13 cellular contexts compared by ENCODE assay signal in genomic region chr20:58995461-58996225, GRCh38. TPM values are rescaled to one million over a fixed set of nuclear protein-coding genes. Genes with fewer than 3 reads are reported as not detected.
A peak's percentile ranks its signal among the peaks of the same experiment; 100 is the strongest.
DNase-seq lines count a peak whose midpoint lies in the region; ATAC-seq, FAIRE-seq and TF ChIP-seq lines count a peak whose summit lies in the region.
"Had no signal": no experiment of that assay in that cellular context is flagged by ENCODE, and none has a peak within 500 bp of the region (broad histone marks: within the 10 kb centered on the region; RNA-seq: fewer than 3 reads in every experiment).

No MANE protein-coding gene starts in this region.

- H3K27me3 Mint-ChIP-seq in CD14-positive monocyte (ENCODE audit: low read depth in 3 of 3) (peaks cover 0 to 4% (median 0%) of the 10 kb centered on the region in 3 donors), astrocyte (ENCODE audit: low read depth, unreplicated experiment) (no peaks in the 10 kb centered on the region)
- H3K27me3 Mint-ChIP-seq in activated CD8-positive, alpha-beta memory T cell treated with anti-CD3 and anti-CD28 coated beads, Interleukin-2, amount 10 ng/mL, durations not matched to agents 7 days and 5 days, result no peaks in the 10 kb centered on the region

- H2AFZ ChIP-seq in astrocyte (ENCODE audit: low read depth, low read length), result no peak overlapping the region

- ATAC-seq in right lobe of liver (peak; percentile 69 to 80 (median 73)), HG03039 (IDR thresholded peaks at IDR 0.05; ENCODE audit: unreplicated experiment) (no peak), HG03520 (IDR thresholded peaks at IDR 0.05; ENCODE audit: unreplicated experiment) (no peak)
- no peak for ATAC-seq in activated CD8-positive, alpha-beta memory T cell treated with anti-CD3 and anti-CD28 coated beads, Interleukin-2, amount 10 ng/mL, durations not matched to agents 7 days and 5 days

- peaks cover 3% of the 10 kb centered on the region for H4K20me1 ChIP-seq in astrocyte (ENCODE audit: insufficient read depth, low read length)

- H3K36me3 Mint-ChIP-seq in CD14-positive monocyte (peaks cover 82 to 95% of the 10 kb centered on the region in 2 donors), astrocyte (ENCODE audit: low read depth, unreplicated experiment) (peaks cover 18% of the 10 kb centered on the region)
- peaks cover 44% of the 10 kb centered on the region for H3K36me3 Mint-ChIP-seq in activated CD8-positive, alpha-beta memory T cell treated with anti-CD3 and anti-CD28 coated beads, Interleukin-2, amount 10 ng/mL, durations not matched to agents 7 days and 5 days

- no peaks in the 10 kb centered on the region for H3K79me2 ChIP-seq in astrocyte (ENCODE audit: insufficient read depth, low read length)

- peak; percentile 25 for DNase-seq in CD14-positive monocyte (ENCODE audit: low spot score)
- DNase-seq in astrocyte (ENCODE audit: low read depth), result no peak
- DNase-seq in right lobe of liver, result no peak
- no peak for DNase-seq in foreskin melanocyte
- no peak for DNase-seq in activated CD8-positive, alpha-beta memory T cell treated with anti-CD3 and anti-CD28 coated beads, Interleukin-2, amount 10 ng/mL, durations not matched to agents 7 days and 5 days
- DNase-seq: NCI-H2081 had no signal

- H3K4me3 ChIP-seq in astrocyte (ENCODE audit: insufficient read depth, low read depth, low read length) (no peak overlapping the region), right lobe of liver (no peak overlapping the region)
- H3K4me3 ChIP-seq: HAP-1 had no signal

- H3K4me1 Mint-ChIP-seq in CD14-positive monocyte (peaks cover 7% of the 10 kb centered on the region), astrocyte (ENCODE audit: low read depth, unreplicated experiment) (peaks cover 5% of the 10 kb centered on the region)
- peaks cover 5% of the 10 kb centered on the region for H3K4me1 Mint-ChIP-seq in activated CD8-positive, alpha-beta memory T cell treated with anti-CD3 and anti-CD28 coated beads, Interleukin-2, amount 10 ng/mL, durations not matched to agents 7 days and 5 days

- H3K4me3 Mint-ChIP-seq in CD14-positive monocyte (no peak overlapping the region), astrocyte (ENCODE audit: unreplicated experiment) (no peak overlapping the region)
- H3K4me3 Mint-ChIP-seq in activated CD8-positive, alpha-beta memory T cell treated with anti-CD3 and anti-CD28 coated beads, Interleukin-2, amount 10 ng/mL, durations not matched to agents 7 days and 5 days, result no peak overlapping the region

- H3K4me1 ChIP-seq in astrocyte (ENCODE audit: insufficient read depth, low read length) (no peaks in the 10 kb centered on the region), right lobe of liver (peaks cover 0 to 51% (median 15%) of the 10 kb centered on the region in 4 donors)
- H3K4me1 ChIP-seq: HAP-1 had no signal

- TF ChIP-seq POLR2A in GM19193 (IDR thresholded peaks at IDR 0.05; ENCODE audit: extremely low read depth, insufficient read depth, insufficient read length) (peak; percentile 13), right lobe of liver (IDR thresholded peaks at IDR 0.05) (no peak)

- CTCF ChIA-PET in activated CD8-positive, alpha-beta memory T cell treated with anti-CD3 and anti-CD28 coated beads, Interleukin-2, amount 10 ng/mL, durations not matched to agents 7 days and 5 days (lab: Charles Lee), result no interaction called here

- H3K27ac Mint-ChIP-seq in CD14-positive monocyte, result peak overlapping the region in 6 of 7 donors; percentile 60 to 85 (median 76)
- H3K27ac Mint-ChIP-seq in astrocyte (ENCODE audit: unreplicated experiment), result peak overlapping the region; percentile 48
- H3K27ac Mint-ChIP-seq in activated CD8-positive, alpha-beta memory T cell treated with anti-CD3 and anti-CD28 coated beads, Interleukin-2, amount 10 ng/mL, durations not matched to agents 7 days and 5 days, result no peak overlapping the region

- peaks cover 56% of the 10 kb centered on the region for H3K36me3 ChIP-seq in astrocyte (ENCODE audit: insufficient read depth, low read length)
- peaks cover 0 to 76% (median 23%) of the 10 kb centered on the region in 4 donors for H3K36me3 ChIP-seq in right lobe of liver

- intact Hi-C loops in CD14-positive monocyte (cut with micrococcal nuclease) (no loop called here), right lobe of liver (cut with DNase I) (no loop called here)

- TF ChIP-seq CTCF in CD14-positive monocyte (IDR thresholded peaks at IDR 0.05), result no peak
- no peak for TF ChIP-seq CTCF in astrocyte (IDR thresholded peaks at IDR 0.05; ENCODE audit: insufficient read depth, low read depth, low read length)
- no peak for TF ChIP-seq CTCF in right lobe of liver (IDR thresholded peaks at IDR 0.05)

- H3K27me3 ChIP-seq in astrocyte (ENCODE audit: insufficient read depth, low read length) (no peaks in the 10 kb centered on the region), right lobe of liver (no peaks in the 10 kb centered on the region)

- no peak overlapping the region for H3K9ac ChIP-seq in astrocyte (ENCODE audit: low read length)
- H3K9ac ChIP-seq: KMS-11 had no signal

- H3K9me3 Mint-ChIP-seq in CD14-positive monocyte, result no peaks in the 10 kb centered on the region
- no peaks in the 10 kb centered on the region for H3K9me3 Mint-ChIP-seq in astrocyte (ENCODE audit: unreplicated experiment)
- no peaks in the 10 kb centered on the region for H3K9me3 Mint-ChIP-seq in activated CD8-positive, alpha-beta memory T cell treated with anti-CD3 and anti-CD28 coated beads, Interleukin-2, amount 10 ng/mL, durations not matched to agents 7 days and 5 days (ENCODE audit: low read depth)

- WGBS in right lobe of liver (ENCODE audit: insufficient coverage, low coverage, low lambda C conversion rate, missing lambda C conversion rate), result 42% methylated on average over 15 of the region's 18 CpGs

- H3K9me3 ChIP-seq in astrocyte (ENCODE audit: insufficient read depth, low read depth, low read length) (no peaks in the 10 kb centered on the region), right lobe of liver (no peaks in the 10 kb centered on the region)
- H3K9me3 ChIP-seq: HAP-1 had no signal

- H3K4me2 ChIP-seq in astrocyte (ENCODE audit: low read length), result no peak overlapping the region
- H3K4me2 ChIP-seq: KMS-11 had no signal

- H3K27ac ChIP-seq in astrocyte (ENCODE audit: low read depth, low read length) (no peak overlapping the region), right lobe of liver (peak overlapping the region; percentile 71 to 89 (median 87))

- FAIRE-seq in astrocyte (lab: Jason Lieb, UNC), result no peak

RNA-seq across cellular contexts. Expression of gene CTSZ, which starts 11.4 kb away (rescaled TPM):
- polyA plus RNA-seq in CD14-positive monocyte, result 10 to 100 TPM; 62.6 to 86.4 TPM
- total RNA-seq in astrocyte (112 and 126 TPM in 2 replicates), right lobe of liver (100 to 1,000 TPM; 198 to 296 (median 222) TPM)
- total RNA-seq in activated CD8-positive, alpha-beta memory T cell treated with anti-CD3 and anti-CD28 coated beads, Interleukin-2, amount 10 ng/mL, durations not matched to agents 7 days and 5 days, result 10 to 100 TPM; 39.6 to 48.0 TPM

RNA-seq across cellular contexts. Expression of gene NELFCD, which starts 14.6 kb away (rescaled TPM):
- 10 to 100 TPM; 49.0 to 50.1 TPM for polyA plus RNA-seq in CD14-positive monocyte
- total RNA-seq in astrocyte, result 56.7 and 70.4 TPM in 2 replicates
- 10 to 100 TPM; 31.1 to 41.4 (median 36.5) TPM for total RNA-seq in right lobe of liver
- 10 to 100 TPM; 71.2 to 86.2 TPM for total RNA-seq in activated CD8-positive, alpha-beta memory T cell treated with anti-CD3 and anti-CD28 coated beads, Interleukin-2, amount 10 ng/mL, durations not matched to agents 7 days and 5 days

RNA-seq across cellular contexts. Expression of gene TUBB1, which starts 23.6 kb away (rescaled TPM):
- polyA plus RNA-seq in CD14-positive monocyte, result 1 to 10 TPM; 2.4 to 3.1 TPM
- not detected in 2 replicates for total RNA-seq in astrocyte
- 1 to 10 TPM in 1 of 6 experiments, under 1 TPM in 4, not detected in 1; 0.06 to 1.5 (median 0.31) TPM for total RNA-seq in right lobe of liver
- total RNA-seq in activated CD8-positive, alpha-beta memory T cell treated with anti-CD3 and anti-CD28 coated beads, Interleukin-2, amount 10 ng/mL, durations not matched to agents 7 days and 5 days, result not detected
- total RNA-seq: activated CD8-positive, alpha-beta memory T cell treated with anti-CD3 and anti-CD28 coated beads for 36 hours; myocyte had no signal

RNA-seq across cellular contexts. Expression of gene ATP5F1E, which starts 36.5 kb away (rescaled TPM):
- polyA plus RNA-seq in CD14-positive monocyte, result 100 to 1,000 TPM; 102 to 105 TPM
- 91.0 and 94.4 TPM in 2 replicates for total RNA-seq in astrocyte
- 10 to 100 TPM; 15.8 to 34.6 (median 30.5) TPM for total RNA-seq in right lobe of liver
- total RNA-seq in activated CD8-positive, alpha-beta memory T cell treated with anti-CD3 and anti-CD28 coated beads, Interleukin-2, amount 10 ng/mL, durations not matched to agents 7 days and 5 days, result 10 to 100 TPM; 78.3 to 80.8 TPM

RNA-seq across cellular contexts. Expression of gene PRELID3B, which starts 46.9 kb away (rescaled TPM):
- 10 to 100 TPM; 16.9 to 21.0 TPM for polyA plus RNA-seq in CD14-positive monocyte
- total RNA-seq in astrocyte (55.1 and 68.8 TPM in 2 replicates), right lobe of liver (10 to 100 TPM; 16.3 to 37.5 (median 23.3) TPM)
- total RNA-seq in activated CD8-positive, alpha-beta memory T cell treated with anti-CD3 and anti-CD28 coated beads, Interleukin-2, amount 10 ng/mL, durations not matched to agents 7 days and 5 days, result 100 to 1,000 TPM in 1 of 2 experiments, 10 to 100 TPM in 1; 80.4 to 104 TPM

Comparison
In these comparisons a context has a peak if more than half of its experiments do, and no peak if none do; other contexts are left out.
1. ATAC-seq: peak in right lobe of liver (4 of 4); none in HG03039 (single experiment), activated CD8-positive, alpha-beta memory T cell treated with anti-CD3 and anti-CD28 coated beads, Interleukin-2, amount 10 ng/mL, durations not matched to agents 7 days and 5 days (single experiment) and HG03520 (single experiment).